Comparison of ENCODE assay signal across 2 cellular contexts in genomic region chr2:229083606-229084349, GRCh38.
TF ChIP-seq lines count a peak whose summit lies in the region.

No MANE protein-coding gene starts in this region.

TF ChIP-seq in liver, 16 proteins besides CTCF, POLR2A, EP300 and RAD21 (continued from another document):
- TF ChIP-seq ATF3 (IDR thresholded peaks at IDR 0.05): no peak

TF ChIP-seq in HepG2, 621 proteins besides CTCF, POLR2A, EP300 and RAD21 (continued from another document):
- TF ChIP-seq ZNF512 (CRISPR knock-in tag; IDR thresholded peaks at IDR 0.05) (no peak), EZH2 (conservative IDR thresholded peaks at IDR 0.05; ENCODE audit: low read depth, low read length) (no peak), ZNF256 (CRISPR knock-in tag; conservative IDR thresholded peaks at IDR 0.05) (no peak), SKIL (CRISPR knock-in tag; IDR thresholded peaks at IDR 0.05; ENCODE audit: borderline replicate concordance) (no peak), JDP2 (CRISPR knock-in tag; IDR thresholded peaks at IDR 0.05; ENCODE audit: borderline replicate concordance) (no peak), ZNF44 (CRISPR knock-in tag; IDR thresholded peaks at IDR 0.05) (no peak), E2F2 (CRISPR knock-in tag; IDR thresholded peaks at IDR 0.05; ENCODE audit: borderline replicate concordance) (no peak)
